ENCODE assay signal across 27 cellular contexts in the genomic region with DNA sequence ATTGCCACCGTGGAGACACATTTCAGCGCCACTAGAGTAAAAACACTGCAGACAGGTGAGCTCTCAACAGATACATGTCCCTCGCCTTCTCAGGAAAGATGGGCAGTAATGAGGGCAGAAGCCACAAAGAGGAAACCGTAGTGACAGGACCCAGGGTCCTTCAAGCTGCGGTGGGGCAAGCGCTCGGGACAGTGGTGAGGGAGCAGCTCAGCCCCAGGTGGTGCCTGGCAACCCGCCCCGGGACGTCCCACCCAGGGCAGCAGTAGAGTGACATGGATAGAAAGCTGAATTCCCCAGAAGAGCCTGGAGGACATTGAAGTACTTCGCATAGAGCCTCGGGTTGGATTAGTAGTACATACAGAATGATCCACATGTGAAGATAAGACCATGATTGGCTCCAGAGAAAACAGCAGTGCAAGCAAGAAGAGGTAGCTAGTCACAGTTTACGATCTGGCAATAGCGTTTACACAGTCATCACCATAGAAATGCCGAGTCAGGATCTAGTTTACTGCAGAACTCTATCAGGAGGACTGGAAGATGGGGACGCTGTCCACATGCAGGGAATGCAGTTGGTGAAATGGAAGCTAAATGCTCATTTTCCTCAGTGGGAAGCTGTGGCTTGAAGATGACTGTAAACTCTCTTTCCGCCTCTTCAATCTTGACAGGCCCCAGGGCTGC. TPM values are rescaled to one million over a fixed set of nuclear protein-coding genes. Genes with fewer than 3 reads are reported as not detected.
DNase-seq lines count a peak whose midpoint lies in the region; ATAC-seq and TF ChIP-seq lines count a peak whose summit lies in the region.
"Had no signal": no experiment of that assay in that cellular context is flagged by ENCODE, and none has a peak within 500 bp of the region (broad histone marks: within the 10 kb centered on the region; RNA-seq: fewer than 3 reads in every experiment).

No MANE protein-coding gene starts in this region.

- no peaks in the 10 kb centered on the region for H3K27me3 ChIP-seq in breast epithelium
- H3K27me3 ChIP-seq in WERI-Rb-1 (ENCODE audit: insufficient read depth, low read depth, severe bottlenecking) = no peaks in the 10 kb centered on the region
- no peaks in the 10 kb centered on the region for H3K27me3 ChIP-seq in lower lobe of right lung (ENCODE audit: low read depth)
- H3K27me3 ChIP-seq: foreskin keratinocyte, tibial artery had no signal

- H3K9me3 ChIP-seq in breast epithelium = no peaks in the 10 kb centered on the region
- no peaks in the 10 kb centered on the region for H3K9me3 ChIP-seq in WERI-Rb-1 (ENCODE audit: severe bottlenecking)
- no peaks in the 10 kb centered on the region for H3K9me3 ChIP-seq in lower lobe of right lung

- POLR2A ChIA-PET in MCF 10A (lab: Yijun Ruan, JAX) = no interaction called here

- H3K4me3 ChIP-seq in breast epithelium (no peak overlapping the region), WERI-Rb-1 (ENCODE audit: low read depth, low read length) (no peak overlapping the region), lower lobe of right lung (no peak overlapping the region)
- H3K4me3 ChIP-seq: GM23338, tibial artery had no signal

- TF ChIP-seq CTCF in MCF 10A (IDR thresholded peaks at IDR 0.05; ENCODE audit: unreplicated experiment) (no peak), breast epithelium (IDR thresholded peaks at IDR 0.05) (no peak), WERI-Rb-1 (IDR thresholded peaks at IDR 0.05; ENCODE audit: low read depth, low read length) (no peak), lower lobe of right lung (IDR thresholded peaks at IDR 0.05) (no peak)

- peak overlapping the region; percentile 63 for H3K27ac Mint-ChIP-seq in MCF 10A (ENCODE audit: low read depth, unreplicated experiment)
- H3K27ac Mint-ChIP-seq: endodermal cell, GM23338 had no signal

- H3K27me3 Mint-ChIP-seq in MCF 10A (ENCODE audit: insufficient read depth, unreplicated experiment) = no peaks in the 10 kb centered on the region
- H3K27me3 Mint-ChIP-seq: CD4-positive, alpha-beta memory T cell had no signal

- intact Hi-C loops in MCF 10A (cut with micrococcal nuclease) = no loop called here
- intact Hi-C loops in breast epithelium (cut with DNase I; ENCODE audit: low total_unique reads) = no loop called here
- intact Hi-C loops in lower lobe of right lung (cut with DNase I) = no loop called here

- H3K27ac ChIP-seq in breast epithelium (no peak overlapping the region), WERI-Rb-1 (no peak overlapping the region), lower lobe of right lung (no peak overlapping the region)
- H3K27ac ChIP-seq: foreskin keratinocyte, tibial artery had no signal

- CTCF ChIA-PET in MCF 10A (lab: Yijun Ruan, JAX) = interaction anchor here (0.6 to 1.3 kb wide), 7 partner anchors 8 to 440 kb away, joined by 3 to 6 read pairs (median 3); no protein-coding TSS in a partner anchor

- H3K4me3 Mint-ChIP-seq in MCF 10A (ENCODE audit: unreplicated experiment) = no peak overlapping the region
- H3K4me3 Mint-ChIP-seq: CD4-positive, alpha-beta memory T cell; endodermal cell; GM23338; naive thymus-derived CD4-positive, alpha-beta T cell had no signal

- no peaks in the 10 kb centered on the region for H3K9me3 Mint-ChIP-seq in MCF 10A (ENCODE audit: unreplicated experiment)
- H3K9me3 Mint-ChIP-seq: endodermal cell, GM23338 had no signal

- no TSS peak for BruUV-seq in MCF 10A (replicated peaks; lab: Mats Ljungman, UMichigan)

- ATAC-seq in lower lobe of right lung = no peak
- ATAC-seq: esophagus mucosa; foreskin keratinocyte; GM23338; naive thymus-derived CD4-positive, alpha-beta T cell had no signal

- no peak for TF ChIP-seq POLR2A in breast epithelium (IDR thresholded peaks at IDR 0.05)

- peaks cover 10% of the 10 kb centered on the region for H3K36me3 Mint-ChIP-seq in MCF 10A (ENCODE audit: insufficient read depth, unreplicated experiment)

- no peaks in the 10 kb centered on the region for H3K4me1 Mint-ChIP-seq in MCF 10A (ENCODE audit: insufficient read depth, unreplicated experiment)

- H3K4me1 ChIP-seq in breast epithelium = no peaks in the 10 kb centered on the region
- no peaks in the 10 kb centered on the region for H3K4me1 ChIP-seq in lower lobe of right lung
- H3K4me1 ChIP-seq: foreskin keratinocyte, tibial artery had no signal

- DNase-seq in DMS153 (lab: John Stamatoyannopoulos, UW) (peak; percentile 14), DMS153 treated with DMSO at 0.1 percent for 48 hours (lab: John Stamatoyannopoulos, UW; ENCODE audit: unreplicated experiment) (no peak), MCF 10A (ENCODE audit: unreplicated experiment) (no peak), breast epithelium (ENCODE audit: low spot score in 2 of 2) (no peak), WERI-Rb-1 (peak; percentile 0), lower lobe of right lung (peak; percentile 31), medulla oblongata (ENCODE audit: extremely low spot score) (no peak), mucosa of gallbladder (ENCODE audit: low spot score) (no peak)
- DNase-seq: activated CD4-positive, alpha-beta T cell treated with anti-CD3 and anti-CD28 coated beads for 1 hour; activated naive CD4-positive, alpha-beta T cell treated with Interleukin-2 at 50 U/mL for 16 hours; anterior cingulate cortex; CD4-positive, alpha-beta memory T cell; cortex of kidney; endodermal cell; foreskin keratinocyte; naive thymus-derived CD4-positive, alpha-beta T cell; NCI-H1105; NCI-H1930; stimulated activated CD4-positive, alpha-beta T cell treated with anti-CD3 and anti-CD28 coated beads, Interleukin-1b, Interleukin-23, amount 100 ng/mL, for 48 hours; stimulated activated CD8-positive, alpha-beta memory T cell treated with anti-CD3 and anti-CD28 coated beads, Interleukin-4, amount 100 ng/mL, for 48 hours had no signal

- H3K36me3 ChIP-seq in breast epithelium (no peaks in the 10 kb centered on the region), WERI-Rb-1 (no peaks in the 10 kb centered on the region), lower lobe of right lung (no peaks in the 10 kb centered on the region)

RNA-seq across cellular contexts. Expression of gene ALPP, which starts 37.4 kb away (rescaled TPM):
- 0.35 and 0.64 TPM in 2 replicates for total RNA-seq in MCF 10A (2022)
- not detected for total RNA-seq in breast epithelium
- total RNA-seq in lower lobe of right lung = 6.0 TPM
- not detected for total RNA-seq in mucosa of gallbladder
- total RNA-seq: CD4-positive, alpha-beta memory T cell; endodermal cell; esophagus mucosa; foreskin keratinocyte; omental fat pad; pulmonary artery endothelial cell; skeletal muscle tissue; T-helper 1 cell treated with Interleukin-12 subunit alpha and Interleukin-12 subunit beta and Interleukin-4 antibody, amounts not matched to agents 30 ng/mL and 1 ng/mL, for 36 hours had no signal

Comparison
In these comparisons a context has a peak if more than half of its experiments do, and no peak if none do; other contexts are left out.
1. DNase-seq: peak in DMS153 (single experiment), WERI-Rb-1 (single experiment) and lower lobe of right lung (single experiment); none in DMS153 treated with DMSO at 0.1 percent for 48 hours (single experiment), MCF 10A (single experiment), breast epithelium (0 of 2), medulla oblongata (single experiment) and mucosa of gallbladder (single experiment).